Comparison of ENCODE assay signal across 9 cellular contexts in genomic region chr1:235304549-235305451, GRCh38. TPM values are rescaled to one million over a fixed set of nuclear protein-coding genes. Genes with fewer than 3 reads are reported as not detected.
DNase-seq lines count a peak whose midpoint lies in the region; ATAC-seq and TF ChIP-seq lines count a peak whose summit lies in the region.
"Had no signal": no experiment of that assay in that cellular context is flagged by ENCODE, and none has a peak within 500 bp of the region (broad histone marks: within the 10 kb centered on the region; RNA-seq: fewer than 3 reads in every experiment).

No MANE protein-coding gene starts in this region.

- H3K27ac ChIP-seq in Karpas-422 (ENCODE audit: low read length) (peak overlapping the region; percentile 54), mesenchymal stem cell (ENCODE audit: low read length, poor library complexity, severe bottlenecking) (no peak overlapping the region), tibial nerve (peak overlapping the region in 1 of 4 donors; percentile 47)
- H3K27ac ChIP-seq: coronary artery had no signal

- H3K4me3 ChIP-seq in Karpas-422 (ENCODE audit: low read length): no peak overlapping the region
- no peak overlapping the region for H3K4me3 ChIP-seq in mesenchymal stem cell (ENCODE audit: insufficient read depth in 1 of 2, low read depth in 1 of 2, low read length in 2 of 2)
- H3K4me3 ChIP-seq in tibial nerve: no peak overlapping the region
- H3K4me3 ChIP-seq: coronary artery had no signal

- H3K27me3 ChIP-seq in Karpas-422 (ENCODE audit: low read length) (no peaks in the 10 kb centered on the region), mesenchymal stem cell (ENCODE audit: control insufficient read depth in 1 of 2, insufficient read depth in 1 of 2, low read length in 2 of 2) (no peaks in the 10 kb centered on the region), tibial nerve (no peaks in the 10 kb centered on the region)

- H3K14ac ChIP-seq in mesenchymal stem cell (ENCODE audit: low read length in 2 of 2): no peak overlapping the region

- H3K4ac ChIP-seq in mesenchymal stem cell (ENCODE audit: low read depth in 1 of 2, low read length in 2 of 2): no peak overlapping the region

- H3K18ac ChIP-seq in mesenchymal stem cell (ENCODE audit: low read depth in 1 of 2, low read length in 2 of 2): no peak overlapping the region

- H3K4me2 ChIP-seq in Karpas-422 (ENCODE audit: low read depth, low read length, poor library complexity, severe bottlenecking): peak overlapping the region; percentile 34
- no peak overlapping the region for H3K4me2 ChIP-seq in mesenchymal stem cell (ENCODE audit: low read length, poor library complexity, severe bottlenecking)

- H4K91ac ChIP-seq in mesenchymal stem cell (ENCODE audit: low read length): no peak overlapping the region

- H2BK15ac ChIP-seq in mesenchymal stem cell (ENCODE audit: low read depth, poor library complexity, severe bottlenecking): no peak overlapping the region

- no peaks in the 10 kb centered on the region for H3K9me3 ChIP-seq in Karpas-422 (ENCODE audit: low read length)
- no peaks in the 10 kb centered on the region for H3K9me3 ChIP-seq in mesenchymal stem cell (ENCODE audit: control insufficient read depth, low read length)
- H3K9me3 ChIP-seq in tibial nerve: no peaks in the 10 kb centered on the region

- no peak overlapping the region for H2BK5ac ChIP-seq in mesenchymal stem cell (ENCODE audit: low read depth, low read length, poor library complexity, severe bottlenecking)

- no peak overlapping the region for H4K8ac ChIP-seq in mesenchymal stem cell (ENCODE audit: low read length)

- H2BK12ac ChIP-seq in mesenchymal stem cell (ENCODE audit: low read length in 2 of 2): no peak overlapping the region

- TF ChIP-seq CTCF in tibial nerve (IDR thresholded peaks at IDR 0.05): no peak

- H3K36me3 Mint-ChIP-seq in activated T-helper 2 cell treated with anti-CD3 and anti-CD28 coated beads, Interferon-gamma antibody, Interleukin-2, Interleukin-4, amounts not matched to agents 10 μg/mL and 5 μg/mL and 100 μg/mL, durations not matched to agents 14 hours and 24 hours and 36 hours (ENCODE audit: low read depth): peaks cover 9% of the 10 kb centered on the region

- H2AFZ ChIP-seq in Karpas-422 (ENCODE audit: low read length) (no peak overlapping the region), mesenchymal stem cell (ENCODE audit: low read depth, low read length) (no peak overlapping the region)

- H3K9me2 ChIP-seq in Karpas-422 (replicated peaks; ENCODE audit: insufficient read depth, low read length): no peaks in the 10 kb centered on the region

- H3K27ac Mint-ChIP-seq in activated T-helper 2 cell treated with anti-CD3 and anti-CD28 coated beads, Interferon-gamma antibody, Interleukin-2, Interleukin-4, amounts not matched to agents 10 μg/mL and 5 μg/mL and 100 μg/mL, durations not matched to agents 14 hours and 24 hours and 36 hours: peak overlapping the region; percentile 74

- no peak for ATAC-seq in HG02610 (IDR thresholded peaks at IDR 0.05; ENCODE audit: unreplicated experiment)

- TF ChIP-seq POLR2A in tibial nerve (IDR thresholded peaks at IDR 0.05): no peak

- H3K4me1 Mint-ChIP-seq in activated T-helper 2 cell treated with anti-CD3 and anti-CD28 coated beads, Interferon-gamma antibody, Interleukin-2, Interleukin-4, amounts not matched to agents 10 μg/mL and 5 μg/mL and 100 μg/mL, durations not matched to agents 14 hours and 24 hours and 36 hours (ENCODE audit: low read depth): peaks cover 35% of the 10 kb centered on the region

- peaks cover 84% of the 10 kb centered on the region for H3K79me2 ChIP-seq in Karpas-422 (ENCODE audit: low read length)

- TF ChIP-seq EP300 in tibial nerve (IDR thresholded peaks at IDR 0.05): no peak

- peak overlapping the region; percentile 22 for H3K4me3 Mint-ChIP-seq in activated T-helper 2 cell treated with anti-CD3 and anti-CD28 coated beads, Interferon-gamma antibody, Interleukin-2, Interleukin-4, amounts not matched to agents 10 μg/mL and 5 μg/mL and 100 μg/mL, durations not matched to agents 14 hours and 24 hours and 36 hours (ENCODE audit: low read depth)

- WGBS in mesenchymal stem cell: 72% methylated on average over 3 of the region's 6 CpGs
- WGBS in tibial nerve, 2 donors: 34 to 40% methylated on average over 6 of the region's 6 CpGs

- no peaks in the 10 kb centered on the region for H3K79me1 ChIP-seq in mesenchymal stem cell (replicated peaks; ENCODE audit: low read length, poor library complexity, severe bottlenecking)

- no peaks in the 10 kb centered on the region for H3K9me3 Mint-ChIP-seq in activated T-helper 2 cell treated with anti-CD3 and anti-CD28 coated beads, Interferon-gamma antibody, Interleukin-2, Interleukin-4, amounts not matched to agents 10 μg/mL and 5 μg/mL and 100 μg/mL, durations not matched to agents 14 hours and 24 hours and 36 hours

- no peak overlapping the region for H3K23ac ChIP-seq in mesenchymal stem cell (ENCODE audit: low read length in 2 of 2)

- H3K9ac ChIP-seq in Karpas-422 (ENCODE audit: low read length) (no peak overlapping the region), mesenchymal stem cell (ENCODE audit: low read length) (peak overlapping the region; percentile 50)

- DNase-seq in D341Med (ENCODE audit: low spot score): peak; percentile 40
- DNase-seq in Karpas-422: peak; percentile 58
- no peak for DNase-seq in activated T-helper 2 cell treated with anti-CD3 and anti-CD28 coated beads, Interferon-gamma antibody, Interleukin-2, Interleukin-4, amounts not matched to agents 10 μg/mL and 5 μg/mL and 100 μg/mL, durations not matched to agents 14 hours and 24 hours and 36 hours (ENCODE audit: low spot score)
- peak; percentile 39 for DNase-seq in mesenchymal stem cell
- no peak for DNase-seq in GF-D8 (lab: John Stamatoyannopoulos, UW)
- no peak for DNase-seq in tibial nerve (ENCODE audit: low spot score in 2 of 2)
- no peak for DNase-seq in posterior vena cava (ENCODE audit: low spot score)

- H3K4me1 ChIP-seq in Karpas-422 (ENCODE audit: low read length): peaks cover 25% of the 10 kb centered on the region
- H3K4me1 ChIP-seq in mesenchymal stem cell (ENCODE audit: control insufficient read depth, insufficient read depth, low read depth, low read length): peaks cover 5% of the 10 kb centered on the region
- peaks cover 0 to 57% (median 5%) of the 10 kb centered on the region in 4 donors for H3K4me1 ChIP-seq in tibial nerve

- peaks cover 4% of the 10 kb centered on the region; the same call in 1 of the 2 replicates for H3K36me3 ChIP-seq in Karpas-422 (ENCODE audit: insufficient read depth, low read length)
- peaks cover 0 to 6% of the 10 kb centered on the region in 2 experiments for H3K36me3 ChIP-seq in mesenchymal stem cell (ENCODE audit: control insufficient read depth in 1 of 2, insufficient read depth in 2 of 2, low read depth in 1 of 2, low read length in 2 of 2)
- no peaks in the 10 kb centered on the region for H3K36me3 ChIP-seq in tibial nerve

- H2AK5ac ChIP-seq in mesenchymal stem cell (ENCODE audit: low read length, severe bottlenecking): no peak overlapping the region

- H4K20me1 ChIP-seq in Karpas-422 (ENCODE audit: insufficient read depth, low read depth, low read length): no peaks in the 10 kb centered on the region

- intact Hi-C loops in activated T-helper 2 cell treated with anti-CD3 and anti-CD28 coated beads, Interferon-gamma antibody, Interleukin-2, Interleukin-4, amounts not matched to agents 10 μg/mL and 5 μg/mL and 100 μg/mL, durations not matched to agents 14 hours and 24 hours and 36 hours (cut with micrococcal nuclease): loop anchor here (2.0 kb wide), 1 partner anchor 24 kb away; the partner anchor contains the start of genes ARID4B and GGPS1
- intact Hi-C loops in posterior vena cava (cut with DNase I): no loop called here

- no peak overlapping the region for H2BK120ac ChIP-seq in mesenchymal stem cell (ENCODE audit: low read depth, low read length)

- no peaks in the 10 kb centered on the region for H3K27me3 Mint-ChIP-seq in activated T-helper 2 cell treated with anti-CD3 and anti-CD28 coated beads, Interferon-gamma antibody, Interleukin-2, Interleukin-4, amounts not matched to agents 10 μg/mL and 5 μg/mL and 100 μg/mL, durations not matched to agents 14 hours and 24 hours and 36 hours (ENCODE audit: low read depth)

RNA-seq across cellular contexts. Expression of gene ARID4B, which starts 23.2 kb away (rescaled TPM):
- 43.6 and 56.4 TPM in 2 replicates for total RNA-seq in Karpas-422 (2014; rRNA removed; shearing (Covaris generic); ENCODE audit: low replicate concordance)
- total RNA-seq in activated T-helper 2 cell treated with anti-CD3 and anti-CD28 coated beads, Interferon-gamma antibody, Interleukin-2, Interleukin-4, amounts not matched to agents 10 μg/mL and 5 μg/mL and 100 μg/mL, durations not matched to agents 14 hours and 24 hours and 36 hours: 49.6 and 55.3 TPM in 2 replicates
- 20.7 TPM for polyA plus RNA-seq in mesenchymal stem cell (2013, experiment 1 of 2)
- polyA plus RNA-seq in mesenchymal stem cell (2013, experiment 2 of 2): 21.1 TPM
- total RNA-seq in tibial nerve: 10 to 100 TPM; 41.6 to 58.8 (median 46.8) TPM
- total RNA-seq in posterior vena cava: 10 to 100 TPM; 28.5 to 33.2 TPM

RNA-seq across cellular contexts. Expression of gene GGPS1, which starts 23.6 kb away (rescaled TPM):
- total RNA-seq in Karpas-422 (2014; rRNA removed; shearing (Covaris generic); ENCODE audit: low replicate concordance): 13.9 and 45.3 TPM in 2 replicates
- total RNA-seq in activated T-helper 2 cell treated with anti-CD3 and anti-CD28 coated beads, Interferon-gamma antibody, Interleukin-2, Interleukin-4, amounts not matched to agents 10 μg/mL and 5 μg/mL and 100 μg/mL, durations not matched to agents 14 hours and 24 hours and 36 hours: 30.4 and 33.7 TPM in 2 replicates
- polyA plus RNA-seq in mesenchymal stem cell (2013, experiment 1 of 2): 35.1 TPM
- 36.4 TPM for polyA plus RNA-seq in mesenchymal stem cell (2013, experiment 2 of 2)
- total RNA-seq in tibial nerve (10 to 100 TPM; 12.9 to 26.2 (median 15.7) TPM), posterior vena cava (10 to 100 TPM; 30.8 to 36.9 TPM)

Comparison
In these comparisons a context has a peak if more than half of its experiments do, and no peak if none do; other contexts are left out.
1. DNase-seq: peak in D341Med (single experiment), Karpas-422 (single experiment) and mesenchymal stem cell (single experiment); none in activated T-helper 2 cell treated with anti-CD3 and anti-CD28 coated beads, Interferon-gamma antibody, Interleukin-2, Interleukin-4, amounts not matched to agents 10 μg/mL and 5 μg/mL and 100 μg/mL, durations not matched to agents 14 hours and 24 hours and 36 hours (single experiment), GF-D8 (single experiment), tibial nerve (0 of 2) and posterior vena cava (single experiment).